Comparison of ENCODE assay signal across 26 cellular contexts in genomic region chr15:57545995-57546394, GRCh38. TPM values are rescaled to one million over a fixed set of nuclear protein-coding genes. Genes with fewer than 3 reads are reported as not detected.
"Had no signal": no experiment of that assay in that cellular context is flagged by ENCODE, and none has a peak within 500 bp of the region (broad histone marks: within the 10 kb centered on the region; RNA-seq: fewer than 3 reads in every experiment).

No MANE protein-coding gene starts in this region.

- DNase-seq: activated CD4-positive, alpha-beta T cell treated with anti-CD3 and anti-CD28 coated beads for 4 hours; activated CD4-positive, alpha-beta T cell treated with anti-CD3 and anti-CD28 coated beads, Interleukin-2, amount 50 U/mL, for 48 hours; activated CD4-positive, CD25-positive, alpha-beta regulatory T cell; activated CD8-positive, alpha-beta memory T cell treated with anti-CD3 and anti-CD28 coated beads, Interleukin-2, amount 50 U/mL, for 48 hours; activated naive CD4-positive, alpha-beta T cell treated with Interleukin-2 at 50 U/mL for 16 hours; activated naive CD8-positive, alpha-beta T cell treated with anti-CD3 and anti-CD28 coated beads, Interleukin-2, amount 10 ng/mL, durations not matched to agents 7 days and 5 days; activated T-cell treated with anti-CD3 and anti-CD28 coated beads, Interleukin-2, amount 50 U/mL, for 4 hours; amniotic stem cell; effector memory CD4-positive, alpha-beta T cell; esophagus squamous epithelium; heart right ventricle; islet precursor cell; left cardiac atrium; right cardiac atrium; stimulated activated CD4-positive, alpha-beta T cell treated with anti-CD3 and anti-CD28 coated beads, Interleukin-2, amount 100 ng/mL, for 24 hours; stimulated activated naive CD8-positive, alpha-beta T cell treated with anti-CD3 and anti-CD28 coated beads, Interleukin-15, amount 100 ng/mL, for 72 hours; T1000 had no signal

- H3K27me3 ChIP-seq: cardiac muscle cell, esophagus squamous epithelium, heart right ventricle, tibial nerve had no signal

- H3K4me1 Mint-ChIP-seq: activated naive CD8-positive, alpha-beta T cell treated with anti-CD3 and anti-CD28 coated beads, Interleukin-2, amount 10 ng/mL, durations not matched to agents 7 days and 5 days had no signal

- H3K4me3 ChIP-seq: cardiac muscle cell, esophagus squamous epithelium, heart right ventricle, skin epidermis, tibial nerve had no signal

- H3K4me1 ChIP-seq: parathyroid adenoma had no signal

- H3K27me3 Mint-ChIP-seq: stimulated activated naive CD8-positive, alpha-beta T cell treated with anti-CD3 and anti-CD28 coated beads, Interleukin-15, amount 100 ng/mL, for 72 hours had no signal

- H3K9me3 Mint-ChIP-seq: activated naive CD8-positive, alpha-beta T cell treated with anti-CD3 and anti-CD28 coated beads, Interleukin-2, amount 10 ng/mL, durations not matched to agents 7 days and 5 days; activated T-cell treated with anti-CD3 and anti-CD28 coated beads, Interleukin-2, amount 50 U/mL, for 4 hours; activated T-helper 2 cell treated with anti-CD3 and anti-CD28 coated beads, Interferon-gamma antibody, Interleukin-2, Interleukin-4, amounts not matched to agents 10 μg/mL and 5 μg/mL and 100 μg/mL, durations not matched to agents 14 hours and 24 hours and 36 hours; natural killer cell treated with Interleukin-12 subunit alpha and Interleukin-12 subunit beta and Interleukin-15 and Interleukin-18, amount 100 ng/mL, for 72 hours; stimulated activated effector memory CD8-positive, alpha-beta T cell treated with anti-CD3 and anti-CD28 coated beads, Interleukin-12 subunit alpha, Interleukin-12 subunit beta, amount 100 ng/mL, for 72 hours; stimulated activated naive CD8-positive, alpha-beta T cell treated with anti-CD3 and anti-CD28 coated beads, Interleukin-15, amount 100 ng/mL, for 72 hours; T-helper 1 cell treated with Interleukin-12 subunit alpha and Interleukin-12 subunit beta and Interleukin-4 antibody, amounts not matched to agents 30 μg/mL and 1 μg/mL, for 36 hours had no signal

- H3K4me3 Mint-ChIP-seq: activated naive CD8-positive, alpha-beta T cell treated with anti-CD3 and anti-CD28 coated beads, Interleukin-2, amount 10 ng/mL, durations not matched to agents 7 days and 5 days; activated T-cell treated with anti-CD3 and anti-CD28 coated beads, Interleukin-2, amount 50 U/mL, for 4 hours; natural killer cell treated with Interleukin-12 subunit alpha and Interleukin-12 subunit beta and Interleukin-15 and Interleukin-18, amount 100 ng/mL, for 72 hours; stimulated activated effector memory CD8-positive, alpha-beta T cell treated with anti-CD3 and anti-CD28 coated beads, Interleukin-12 subunit alpha, Interleukin-12 subunit beta, amount 100 ng/mL, for 72 hours; stimulated activated naive CD8-positive, alpha-beta T cell treated with anti-CD3 and anti-CD28 coated beads, Interleukin-15, amount 100 ng/mL, for 72 hours; T-helper 1 cell treated with Interleukin-12 subunit alpha and Interleukin-12 subunit beta and Interleukin-4 antibody, amounts not matched to agents 30 μg/mL and 1 μg/mL, for 36 hours had no signal

- H3K9me3 ChIP-seq: esophagus squamous epithelium, heart right ventricle, tibial nerve had no signal

- H3K27ac ChIP-seq: esophagus squamous epithelium, heart right ventricle, parathyroid adenoma, skin epidermis, tibial nerve had no signal

- H3K9ac ChIP-seq: parathyroid adenoma had no signal

- H3K27ac Mint-ChIP-seq: activated naive CD8-positive, alpha-beta T cell treated with anti-CD3 and anti-CD28 coated beads, Interleukin-2, amount 10 ng/mL, durations not matched to agents 7 days and 5 days; activated T-helper 2 cell treated with anti-CD3 and anti-CD28 coated beads, Interferon-gamma antibody, Interleukin-2, Interleukin-4, amounts not matched to agents 10 μg/mL and 5 μg/mL and 100 μg/mL, durations not matched to agents 14 hours and 24 hours and 36 hours; natural killer cell treated with Interleukin-12 subunit alpha and Interleukin-12 subunit beta and Interleukin-15 and Interleukin-18, amount 100 ng/mL, for 72 hours; stimulated activated effector memory CD8-positive, alpha-beta T cell treated with anti-CD3 and anti-CD28 coated beads, Interleukin-12 subunit alpha, Interleukin-12 subunit beta, amount 100 ng/mL, for 72 hours; stimulated activated naive CD8-positive, alpha-beta T cell treated with anti-CD3 and anti-CD28 coated beads, Interleukin-15, amount 100 ng/mL, for 72 hours; T-helper 1 cell treated with Interleukin-12 subunit alpha and Interleukin-12 subunit beta and Interleukin-4 antibody, amounts not matched to agents 30 μg/mL and 1 μg/mL, for 36 hours had no signal

- H3K36me3 Mint-ChIP-seq: activated naive CD8-positive, alpha-beta T cell treated with anti-CD3 and anti-CD28 coated beads, Interleukin-2, amount 10 ng/mL, durations not matched to agents 7 days and 5 days; natural killer cell treated with Interleukin-12 subunit alpha and Interleukin-12 subunit beta and Interleukin-15 and Interleukin-18, amount 100 ng/mL, for 72 hours; stimulated activated effector memory CD8-positive, alpha-beta T cell treated with anti-CD3 and anti-CD28 coated beads, Interleukin-12 subunit alpha, Interleukin-12 subunit beta, amount 100 ng/mL, for 72 hours had no signal

- ATAC-seq: activated T-cell treated with anti-CD3 and anti-CD28 coated beads, Interleukin-2, amount 50 U/mL, for 4 hours; heart right ventricle; left cardiac atrium; natural killer cell treated with Interleukin-12 subunit alpha and Interleukin-12 subunit beta and Interleukin-15 and Interleukin-18, amount 100 ng/mL, for 72 hours; right cardiac atrium; stimulated activated effector memory CD8-positive, alpha-beta T cell treated with anti-CD3 and anti-CD28 coated beads, Interleukin-12 subunit alpha, Interleukin-12 subunit beta, amount 100 ng/mL, for 72 hours; stimulated activated naive CD8-positive, alpha-beta T cell treated with anti-CD3 and anti-CD28 coated beads, Interleukin-15, amount 100 ng/mL, for 72 hours had no signal

RNA-seq across cellular contexts. Expression of gene MYZAP, which starts 45.7 kb away (rescaled TPM):
- total RNA-seq: activated CD8-positive, alpha-beta memory T cell treated with anti-CD3 and anti-CD28 coated beads for 36 hours; activated naive CD8-positive, alpha-beta T cell treated with anti-CD3 and anti-CD28 coated beads, Interleukin-2, amount 10 ng/mL, durations not matched to agents 7 days and 5 days; activated T-helper 2 cell treated with anti-CD3 and anti-CD28 coated beads, Interferon-gamma antibody, Interleukin-2, Interleukin-4, amounts not matched to agents 10 μg/mL and 5 μg/mL and 100 μg/mL, durations not matched to agents 14 hours and 24 hours and 36 hours; natural killer cell treated with Interleukin-12 subunit alpha and Interleukin-12 subunit beta and Interleukin-15 and Interleukin-18, amount 100 ng/mL, for 72 hours had no signal
